ENCODE assay signal across 7 cellular contexts in genomic region chr20:50334512-50334911, GRCh38.
DNase-seq lines count a peak whose midpoint lies in the region; ATAC-seq, FAIRE-seq and TF ChIP-seq lines count a peak whose summit lies in the region.
"Not testable (repeated sequence)": the region's sequence is repeated elsewhere in the genome, so short reads cannot be mapped to it uniquely, and the experiment has no call there.

No MANE protein-coding gene starts in this region.

- not testable (repeated sequence) for H3K9me3 ChIP-seq in HCT116 (ENCODE audit: control insufficient read depth in 1 of 2, insufficient read depth in 1 of 2, low read depth in 1 of 2, low read length in 2 of 2); PC-9 (ENCODE audit: insufficient read depth, low read depth); K562 (replicated peaks; ENCODE audit: control insufficient read depth, insufficient read depth, low read depth, low read length); HepG2 (ENCODE audit: low read length); sigmoid colon; suprapubic skin

- H3K27ac ChIP-seq in HCT116 (ENCODE audit: low read depth, low read length); K562 (ENCODE audit: extremely low read depth, low read depth, low read length); HepG2 (ENCODE audit: extremely low read length, insufficient read depth, low read length); sigmoid colon: not testable (repeated sequence)
- H3K27ac ChIP-seq in PC-9, result peak overlapping the region; percentile 92
- H3K27ac ChIP-seq in epithelial cell of prostate, result peak overlapping the region; percentile 73
- peak overlapping the region; percentile 62 for H3K27ac ChIP-seq in suprapubic skin

- H2AFZ ChIP-seq in HCT116 (ENCODE audit: low read depth, low read length, poor library complexity, severe bottlenecking); PC-9; K562 (ENCODE audit: low read depth, low read length); HepG2 (ENCODE audit: low read length): not testable (repeated sequence)

- not testable (repeated sequence) for H3K36me3 ChIP-seq in HCT116 (ENCODE audit: control insufficient read depth in 1 of 2, insufficient read depth in 2 of 2, low read length in 2 of 2); PC-9 (ENCODE audit: low read depth); K562 (ENCODE audit: control insufficient read depth, insufficient read depth, low read length); HepG2 (replicated peaks in 1 of 2; ENCODE audit: control insufficient read depth in 1 of 2, insufficient read depth in 2 of 2, low read length in 2 of 2); sigmoid colon; suprapubic skin

- H3K9me2 ChIP-seq in HCT116 (ENCODE audit: insufficient read depth); PC-9 (ENCODE audit: insufficient read depth): not testable (repeated sequence)

- not testable (repeated sequence) for H3K27me3 ChIP-seq in HCT116 (ENCODE audit: insufficient read depth, low read length); PC-9 (ENCODE audit: insufficient read depth, low read depth); K562 (ENCODE audit: control insufficient read depth in 2 of 2, insufficient read depth in 2 of 2, low read length in 2 of 2); sigmoid colon; suprapubic skin
- peaks cover 0 to 17% of the 10 kb centered on the region in 2 experiments; a peak in 2 of 5 replicates for H3K27me3 ChIP-seq in HepG2 (ENCODE audit: control insufficient read depth in 1 of 2, insufficient read depth in 2 of 2, low read length in 2 of 2)

- RAD21 ChIA-PET in HCT116 (lab: Charles Lee; ENCODE audit: low non-redundant PET in 1 of 2, low total read pairs in 2 of 2, uncharacterized antibody in 2 of 2, unreplicated experiment in 2 of 2), result interaction anchor here in 1 of 2 experiments (0.7 kb wide), 1 partner anchor 222 kb away, joined by 3 read pairs; no protein-coding TSS in a partner anchor

- peaks cover 56% of the 10 kb centered on the region for H3F3A ChIP-seq in PC-9 (ENCODE audit: insufficient read depth, low read depth)

- CTCF ChIA-PET in HCT116 (lab: Charles Lee); K562 (lab: Yijun Ruan, JAX; ENCODE audit: low intra/inter-chr PET ratio); HepG2 (lab: Yijun Ruan, JAX; ENCODE audit: low intra/inter-chr PET ratio, low total read pairs): not testable (repeated sequence)
- CTCF ChIA-PET in PC-9 (lab: Charles Lee), result interaction anchor here (0.6 to 1.3 kb wide), 2 partner anchors 13 to 89 kb away, joined by 3 to 13 read pairs; no protein-coding TSS in a partner anchor

- WGBS in K562 (ENCODE audit: insufficient coverage, low coverage, missing lambda C conversion rate), result 65% methylated on average over 6 of the region's 6 CpGs
- WGBS in HepG2 (ENCODE audit: low lambda C conversion rate), result 81% methylated on average over 6 of the region's 6 CpGs
- 82 to 86% methylated on average over 6 of the region's 6 CpGs for WGBS in sigmoid colon, 2 donors
- 51% methylated on average over 6 of the region's 6 CpGs for WGBS in suprapubic skin

- H3K4me2 ChIP-seq in HCT116 (ENCODE audit: low read length) (peak overlapping the region; percentile 31; the same call in 1 of the 2 replicates), PC-9 (peak overlapping the region; percentile 72)
- not testable (repeated sequence) for H3K4me2 ChIP-seq in K562 (ENCODE audit: insufficient read depth, low read length); HepG2 (ENCODE audit: low read depth, low read length)

- intact Hi-C loops in HCT116 (cut with micrococcal nuclease); K562 (cut with micrococcal nuclease); sigmoid colon (cut with DNase I): not testable (repeated sequence)
- intact Hi-C loops in PC-9 (cut with micrococcal nuclease; ENCODE audit: unreplicated experiment), result loop anchor here (1.0 to 5.0 kb wide), 2 partner anchors 38 to 144 kb away; partner anchors contain the start of gene CEBPB
- intact Hi-C loops in HepG2 (cut with micrococcal nuclease; ENCODE audit: unreplicated experiment), result loop anchor here (2.0 to 5.0 kb wide), 2 partner anchors 14 to 42 kb away; no protein-coding TSS in a partner anchor

- TF ChIP-seq RAD21 in HCT116 (IDR thresholded peaks at IDR 0.05; ENCODE audit: low read depth); K562 (CRISPR knock-in tag; conservative IDR thresholded peaks at IDR 0.05 in 1 of 2, IDR thresholded peaks at IDR 0.05 in 1 of 2); HepG2 (CRISPR knock-in tag; IDR thresholded peaks at IDR 0.05): not testable (repeated sequence)

- not testable (repeated sequence) for H3K79me2 ChIP-seq in HCT116 (ENCODE audit: insufficient read depth, low read length); PC-9 (ENCODE audit: low read depth); K562 (ENCODE audit: control insufficient read depth, insufficient read depth, low read length); HepG2 (ENCODE audit: insufficient read depth, low read length)

- POLR2A ChIA-PET in HCT116 (lab: Charles Lee), result not testable (repeated sequence)
- POLR2A ChIA-PET in PC-9 (lab: Charles Lee; ENCODE audit: unreplicated experiment), result interaction anchor here (0.7 to 1.1 kb wide), 4 partner anchors 13 to 166 kb away, joined by 5 to 27 read pairs (median 12); no protein-coding TSS in a partner anchor
- POLR2A ChIA-PET in K562 (lab: Yijun Ruan, JAX), result interaction anchor here (0.6 to 1.4 kb wide), 3 partner anchors 12 to 270 kb away, joined by 3 to 4 read pairs (median 4); no protein-coding TSS in a partner anchor
- POLR2A ChIA-PET in HepG2 (lab: Yijun Ruan, JAX), result interaction anchor here (0.7 to 3.1 kb wide), 12 partner anchors 10 to 146 kb away, joined by 3 to 25 read pairs (median 4); no protein-coding TSS in a partner anchor

- not testable (repeated sequence) for FAIRE-seq in K562 (lab: Jason Lieb, UNC); HepG2 (lab: Jason Lieb, UNC)

- H3K9ac ChIP-seq in HCT116 (ENCODE audit: low read length); K562 (ENCODE audit: insufficient read depth in 1 of 2, low read depth in 2 of 2, low read length in 2 of 2); HepG2 (ENCODE audit: insufficient read depth, low read depth, low read length): not testable (repeated sequence)

- in situ Hi-C loops in K562 (cut with MboI); HepG2 (cut with HindIII; ENCODE audit: extremely low pct_ligation_motif_present, low pct_unique_long_range_greater_than_20kb): not testable (repeated sequence)

- DNase-seq in HCT116 (ENCODE audit: low read depth, low spot score); PC-9; K562 (ENCODE audit: extremely low read depth in 1 of 4, low spot score in 3 of 4); epithelial cell of prostate (ENCODE audit: low read depth, low spot score); HepG2 (ENCODE audit: low spot score); suprapubic skin (ENCODE audit: low spot score in 2 of 2): not testable (repeated sequence)
- peak; percentile 35 for DNase-seq in sigmoid colon

- H3K4me1 ChIP-seq in HCT116 (ENCODE audit: control insufficient read depth in 1 of 2, insufficient read depth in 2 of 2, low read length in 2 of 2) (peaks cover 10 to 23% of the 10 kb centered on the region in 2 experiments; a peak in 3 of 4 replicates), PC-9 (replicated peaks; ENCODE audit: insufficient read depth) (peaks cover 71% of the 10 kb centered on the region), K562 (replicated peaks in 1 of 2; ENCODE audit: control insufficient read depth in 2 of 2, insufficient read depth in 2 of 2, low read length in 2 of 2) (peaks cover 5 to 11% of the 10 kb centered on the region in 2 experiments; a peak in 4 of 5 replicates), HepG2 (ENCODE audit: insufficient read depth, low read length) (peaks cover 73% of the 10 kb centered on the region), suprapubic skin (peaks cover 58% of the 10 kb centered on the region)
- H3K4me1 ChIP-seq in sigmoid colon, result not testable (repeated sequence)

- ATAC-seq in HCT116, K562, HepG2: not testable (repeated sequence)

- TF ChIP-seq POLR2A in HCT116 (IDR thresholded peaks at IDR 0.05; ENCODE audit: borderline replicate concordance, extremely low read depth, insufficient read depth, insufficient read length); K562 (conservative IDR thresholded peaks at IDR 0.05); HepG2 (IDR thresholded peaks at IDR 0.05; ENCODE audit: insufficient read depth in 1 of 2, low read depth in 2 of 2, low read length in 2 of 2); sigmoid colon (IDR thresholded peaks at IDR 0.05); suprapubic skin (IDR thresholded peaks at IDR 0.05): not testable (repeated sequence)

- not testable (repeated sequence) for H3K9me1 ChIP-seq in K562 (ENCODE audit: control insufficient read depth, insufficient read depth, low read length)

- not testable (repeated sequence) for TF ChIP-seq CTCF in HCT116 (IDR thresholded peaks at IDR 0.05 in 2 of 3, conservative IDR thresholded peaks at IDR 0.05 in 1 of 3; ENCODE audit: borderline replicate concordance in 1 of 3, insufficient read depth in 1 of 3, low read depth in 2 of 3, low read length in 2 of 3); PC-9 (conservative IDR thresholded peaks at IDR 0.05); K562 (IDR thresholded peaks at IDR 0.05 in 2 of 3, conservative IDR thresholded peaks at IDR 0.05 in 1 of 3; ENCODE audit: insufficient read depth in 2 of 3, low read depth in 1 of 3, low read length in 3 of 3); HepG2 (CRISPR knock-in tag; IDR thresholded peaks at IDR 0.05); sigmoid colon (IDR thresholded peaks at IDR 0.05); suprapubic skin (IDR thresholded peaks at IDR 0.05)

- H3K4me3 ChIP-seq in HCT116 (replicated peaks in 1 of 2; ENCODE audit: low read depth in 1 of 2, low read length in 2 of 2); PC-9; K562; HepG2 (replicated peaks in 1 of 3; ENCODE audit: insufficient read depth in 1 of 3, low read depth in 2 of 3, low read length in 3 of 3); sigmoid colon; suprapubic skin: not testable (repeated sequence)

- TF ChIP-seq EP300 in K562 (IDR thresholded peaks at IDR 0.05; ENCODE audit: low read length); HepG2 (IDR thresholded peaks at IDR 0.05; ENCODE audit: low read depth in 2 of 2, low read length in 2 of 2); HepG2 (CRISPR knock-in tag; IDR thresholded peaks at IDR 0.05; ENCODE audit: borderline replicate concordance); sigmoid colon (IDR thresholded peaks at IDR 0.05); suprapubic skin (IDR thresholded peaks at IDR 0.05): not testable (repeated sequence)

- H4K20me1 ChIP-seq in HCT116 (ENCODE audit: insufficient read depth); PC-9 (ENCODE audit: insufficient read depth); K562 (replicated peaks; ENCODE audit: control insufficient read depth, insufficient read depth, low read length); HepG2 (ENCODE audit: insufficient read depth, low read length): not testable (repeated sequence)

- BruUV-seq in HCT116 (replicated peaks; lab: Mats Ljungman, UMichigan); PC-9 (replicated peaks; lab: Mats Ljungman, UMichigan); K562 (replicated peaks; lab: Mats Ljungman, UMichigan); HepG2 (replicated peaks; lab: Mats Ljungman, UMichigan): not testable (repeated sequence)
